ENCODE assay signal across 29 cellular contexts in the genomic region with DNA sequence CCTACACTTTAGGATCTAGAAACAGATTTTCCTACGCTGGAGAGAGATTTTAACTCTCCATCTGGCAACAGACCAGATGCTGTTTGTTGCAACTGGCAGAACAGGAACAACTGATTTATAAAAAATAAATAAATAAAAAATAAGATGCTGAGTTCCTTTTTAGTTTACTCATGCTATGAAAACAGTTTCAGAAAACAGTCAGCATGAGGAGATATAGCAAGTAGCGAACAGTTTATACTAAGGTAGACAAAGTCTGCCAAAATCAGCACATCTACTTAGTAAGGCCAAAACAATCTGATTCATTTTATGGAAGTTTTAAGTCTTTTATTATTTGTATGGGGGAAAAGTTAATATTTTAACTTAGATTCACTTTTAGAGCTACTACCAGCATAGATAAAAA.
"Had no signal": no experiment of that assay in that cellular context is flagged by ENCODE, and none has a peak within 500 bp of the region (broad histone marks: within the 10 kb centered on the region; RNA-seq: fewer than 3 reads in every experiment).

No MANE protein-coding gene starts in this region.

- H3K36me3 Mint-ChIP-seq: mesothelial cell of epicardium; naive B cell; stimulated activated memory B cell treated with anti-CD40 and anti-IgM and Interleukin-4, amounts not matched to agents 10 μg/mL and 1 μg/mL and 100 μg/mL, for 72 hours; type B pancreatic cell had no signal

- H3K27ac Mint-ChIP-seq: mesothelial cell of epicardium; naive B cell; natural killer cell treated with Interleukin-12 subunit alpha and Interleukin-12 subunit beta and Interleukin-15 and Interleukin-18, amount 100 ng/mL, for 72 hours; stimulated activated memory B cell treated with anti-CD40 and anti-IgM and Interleukin-4, amounts not matched to agents 10 μg/mL and 1 μg/mL and 100 μg/mL, for 72 hours; type B pancreatic cell had no signal

- H3K27me3 Mint-ChIP-seq: naive B cell; natural killer cell treated with Interleukin-12 subunit alpha and Interleukin-12 subunit beta and Interleukin-15 and Interleukin-18, amount 100 ng/mL, for 72 hours; stimulated activated memory B cell treated with anti-CD40 and anti-IgM and Interleukin-4, amounts not matched to agents 10 μg/mL and 1 μg/mL and 100 μg/mL, for 72 hours; type B pancreatic cell had no signal

- H3K4me3 Mint-ChIP-seq: mesothelial cell of epicardium; naive B cell; natural killer cell treated with Interleukin-12 subunit alpha and Interleukin-12 subunit beta and Interleukin-15 and Interleukin-18, amount 100 ng/mL, for 72 hours; neural crest cell; stimulated activated memory B cell treated with anti-CD40 and anti-IgM and Interleukin-4, amounts not matched to agents 10 μg/mL and 1 μg/mL and 100 μg/mL, for 72 hours; type B pancreatic cell had no signal

- ATAC-seq: heart right ventricle; left cardiac atrium; left lung; mucosa of descending colon; natural killer cell treated with Interleukin-12 subunit alpha and Interleukin-12 subunit beta and Interleukin-15 and Interleukin-18, amount 100 ng/mL, for 72 hours; psoas muscle; right cardiac atrium; stimulated activated memory B cell treated with anti-CD40 and anti-IgM and Interleukin-4, amounts not matched to agents 10 μg/mL and 1 μg/mL and 100 μg/mL, for 72 hours; stimulated activated naive CD8-positive, alpha-beta T cell treated with anti-CD3 and anti-CD28 coated beads, Interleukin-15, Interleukin-2, amounts not matched to agents 100 U/mL and 50 U/mL, for 24 hours had no signal

- H3K36me3 ChIP-seq: esophagus squamous epithelium, heart right ventricle, left lung, sigmoid colon, spleen, tibial artery had no signal

- H3K4me3 ChIP-seq: esophagus squamous epithelium, heart right ventricle, left lung, mucosa of descending colon, psoas muscle, sigmoid colon, spleen, testis, tibial artery had no signal

- H3K9me3 ChIP-seq: esophagus squamous epithelium, psoas muscle, sigmoid colon, testis, tibial artery had no signal

- H3K4me1 Mint-ChIP-seq: naive B cell; neural crest cell; stimulated activated memory B cell treated with anti-CD40 and anti-IgM and Interleukin-4, amounts not matched to agents 10 μg/mL and 1 μg/mL and 100 μg/mL, for 72 hours had no signal

- H3K27me3 ChIP-seq: esophagus squamous epithelium, heart right ventricle, left lung, sigmoid colon, spleen, testis, tibial artery had no signal

- H3K9me3 Mint-ChIP-seq: type B pancreatic cell had no signal

- H3K4me1 ChIP-seq: esophagus squamous epithelium, heart right ventricle, left lung, psoas muscle, sigmoid colon, spleen, testis, tibial artery had no signal

- DNase-seq: dermis blood vessel endothelial cell; effector memory CD4-positive, alpha-beta T cell; erythroblast; esophagus squamous epithelium; foreskin melanocyte; glutamatergic neuron; heart right ventricle; hippocampal formation; left cardiac atrium; left lung; mesenchymal stem cell; mucosa of descending colon; naive B cell; nucleus accumbens; posterior cingulate gyrus; psoas muscle; right cardiac atrium; sigmoid colon; spleen; stimulated activated CD4-positive, alpha-beta T cell treated with anti-CD3 and anti-CD28 coated beads, Interleukin-4, amount 100 ng/mL, for 4 hours; stimulated activated naive CD8-positive, alpha-beta T cell treated with anti-CD3 and anti-CD28 coated beads, Interleukin-15, Interleukin-2, amounts not matched to agents 100 U/mL and 50 U/mL, for 24 hours; substantia nigra; testis; tibial artery had no signal

- H3K27ac ChIP-seq: esophagus squamous epithelium, heart right ventricle, left lung, psoas muscle, sigmoid colon, spleen, testis, tibial artery had no signal
